In genomic region chr7:148761499-148762278, GRCh38 we compare ENCODE assay signal across 18 cellular contexts.
DNase-seq lines count a peak whose midpoint lies in the region; ATAC-seq and TF ChIP-seq lines count a peak whose summit lies in the region.
"Had no signal": no experiment of that assay in that cellular context is flagged by ENCODE, and none has a peak within 500 bp of the region (broad histone marks: within the 10 kb centered on the region; RNA-seq: fewer than 3 reads in every experiment).

No MANE protein-coding gene starts in this region.

- no peak for TF ChIP-seq CTCF in CD8-positive, alpha-beta T cell (IDR thresholded peaks at IDR 0.05)
- TF ChIP-seq CTCF in LNCaP clone FGC (IDR thresholded peaks at IDR 0.05; ENCODE audit: control insufficient read depth, extremely low read depth, insufficient read depth) (no peak), fibroblast of villous mesenchyme (IDR thresholded peaks at IDR 0.05; ENCODE audit: insufficient read depth, low read depth, low read length) (no peak)

- ATAC-seq in CD8-positive, alpha-beta T cell, result no peak
- no peak for ATAC-seq in naive thymus-derived CD4-positive, alpha-beta T cell
- ATAC-seq in HG03135 (IDR thresholded peaks at IDR 0.05; ENCODE audit: unreplicated experiment), result no peak
- ATAC-seq in SK-N-SH treated with all-trans-retinoic acid at 6 μM for 48 hours, result no peak
- ATAC-seq: PC-3 had no signal

- intact Hi-C loops in CD8-positive, alpha-beta T cell (cut with DNase I, micrococcal nuclease), result loop anchor here in 1 of 2 experiments (10.0 kb wide), 1 partner anchor 73 kb away; no protein-coding TSS in a partner anchor
- intact Hi-C loops in naive thymus-derived CD4-positive, alpha-beta T cell (cut with micrococcal nuclease), result no loop called here

- DNase-seq in CD8-positive, alpha-beta T cell, result no peak
- DNase-seq in LNCaP clone FGC (ENCODE audit: low read depth) (peak; percentile 6), fibroblast of villous mesenchyme (ENCODE audit: low read depth) (peak; percentile 73), DMS 273 (lab: John Stamatoyannopoulos, UW; ENCODE audit: unreplicated experiment) (no peak)
- DNase-seq in naive thymus-derived CD4-positive, alpha-beta T cell, result no peak
- DNase-seq: GDM1, H9, KG1, NCI-H1417, NCI-H187 treated with DMSO at 0.1 percent for 48 hours, NCI-H226, NCI-H524 treated with DMSO at 0.1 percent for 48 hours, PC-3, RPMI8226, SHP77 treated with DMSO at 0.1 percent for 48 hours had no signal

- no peaks in the 10 kb centered on the region for H3K9me3 ChIP-seq in CD8-positive, alpha-beta T cell (ENCODE audit: low read length)
- no peaks in the 10 kb centered on the region for H3K9me3 ChIP-seq in naive thymus-derived CD4-positive, alpha-beta T cell (ENCODE audit: control insufficient read depth in 2 of 3, low read length in 3 of 3)
- H3K9me3 ChIP-seq: BLaER1 treated with 17β-estradiol and CSF1 and Interleukin-3, amounts not matched to agents 10 nM and 100 nM had no signal

- H3K36me3 ChIP-seq in CD8-positive, alpha-beta T cell (ENCODE audit: insufficient read depth, low read length), result peaks cover 12% of the 10 kb centered on the region
- peaks cover 0 to 38% (median 17%) of the 10 kb centered on the region in 3 experiments for H3K36me3 ChIP-seq in naive thymus-derived CD4-positive, alpha-beta T cell (ENCODE audit: control insufficient read depth in 2 of 3, insufficient read depth in 3 of 3, low read length in 3 of 3)

- H3K4me1 ChIP-seq in CD8-positive, alpha-beta T cell (ENCODE audit: insufficient read depth, low read length), result no peaks in the 10 kb centered on the region
- no peaks in the 10 kb centered on the region for H3K4me1 ChIP-seq in naive thymus-derived CD4-positive, alpha-beta T cell (ENCODE audit: control insufficient read depth in 2 of 2, insufficient read depth in 2 of 2, low read length in 2 of 2)
- H3K4me1 ChIP-seq: BLaER1 treated with 17β-estradiol and CSF1 and Interleukin-3, amounts not matched to agents 10 nM and 100 nM had no signal

- peaks cover 69% of the 10 kb centered on the region for H3K36me3 Mint-ChIP-seq in CD8-positive, alpha-beta T cell
- H3K36me3 Mint-ChIP-seq in naive thymus-derived CD4-positive, alpha-beta T cell, result peaks cover 0 to 35% (median 9%) of the 10 kb centered on the region in 5 donors

- POLR2A ChIA-PET in CD8-positive, alpha-beta T cell (lab: Charles Lee), result interaction anchor here (0.7 kb wide), 1 partner anchor 77 kb away, joined by 3 read pairs; no protein-coding TSS in a partner anchor
- POLR2A ChIA-PET in naive thymus-derived CD4-positive, alpha-beta T cell (lab: Charles Lee), result no interaction called here

- no peaks in the 10 kb centered on the region for H3K27me3 Mint-ChIP-seq in CD8-positive, alpha-beta T cell (ENCODE audit: low read depth)
- no peaks in the 10 kb centered on the region for H3K27me3 Mint-ChIP-seq in naive thymus-derived CD4-positive, alpha-beta T cell

- H3K27ac Mint-ChIP-seq in CD8-positive, alpha-beta T cell, result peak overlapping the region; percentile 8
- H3K27ac Mint-ChIP-seq in naive thymus-derived CD4-positive, alpha-beta T cell, result peak overlapping the region in 6 of 9 donors; percentile 5 to 58 (median 42)
- H3K27ac Mint-ChIP-seq: H9 had no signal

- CTCF ChIA-PET in CD8-positive, alpha-beta T cell (lab: Charles Lee), result interaction anchor here (0.9 to 1.2 kb wide), 2 partner anchors 19 to 206 kb away, joined by 3 read pairs; no protein-coding TSS in a partner anchor
- CTCF ChIA-PET in naive thymus-derived CD4-positive, alpha-beta T cell (lab: Charles Lee), result interaction anchor here (0.6 kb wide), 1 partner anchor 267 kb away, joined by 6 read pairs; no protein-coding TSS in a partner anchor

- H3K27ac ChIP-seq in CD8-positive, alpha-beta T cell (ENCODE audit: low read depth, low read length), result no peak overlapping the region
- no peak overlapping the region for H3K27ac ChIP-seq in naive thymus-derived CD4-positive, alpha-beta T cell (ENCODE audit: low read depth, low read length)
- H3K27ac ChIP-seq: BLaER1 treated with 17β-estradiol and CSF1 and Interleukin-3, amounts not matched to agents 10 nM and 100 nM had no signal

- no peaks in the 10 kb centered on the region for H3K9me3 Mint-ChIP-seq in CD8-positive, alpha-beta T cell
- no peaks in the 10 kb centered on the region for H3K9me3 Mint-ChIP-seq in naive thymus-derived CD4-positive, alpha-beta T cell
- H3K9me3 Mint-ChIP-seq: H9 had no signal

- peaks cover 3% of the 10 kb centered on the region for H3K4me1 Mint-ChIP-seq in CD8-positive, alpha-beta T cell (ENCODE audit: low read depth)
- peaks cover 0 to 1% (median 0%) of the 10 kb centered on the region in 7 donors for H3K4me1 Mint-ChIP-seq in naive thymus-derived CD4-positive, alpha-beta T cell
- H3K4me1 Mint-ChIP-seq: H9 had no signal

- H3K4me3 Mint-ChIP-seq in CD8-positive, alpha-beta T cell, result no peak overlapping the region
- H3K4me3 Mint-ChIP-seq in naive thymus-derived CD4-positive, alpha-beta T cell, result no peak overlapping the region
- H3K4me3 Mint-ChIP-seq: H9 had no signal

- H3K27me3 ChIP-seq in CD8-positive, alpha-beta T cell (ENCODE audit: insufficient read depth, low read length), result no peaks in the 10 kb centered on the region
- no peaks in the 10 kb centered on the region for H3K27me3 ChIP-seq in naive thymus-derived CD4-positive, alpha-beta T cell (ENCODE audit: control insufficient read depth in 2 of 2, insufficient read depth in 2 of 2, low read length in 2 of 2)
- H3K27me3 ChIP-seq: BLaER1 treated with 17β-estradiol and CSF1 and Interleukin-3, amounts not matched to agents 10 nM and 100 nM had no signal

- H3K4me3 ChIP-seq in CD8-positive, alpha-beta T cell (ENCODE audit: low read depth, low read length), result no peak overlapping the region
- no peak overlapping the region for H3K4me3 ChIP-seq in LNCaP clone FGC (ENCODE audit: low read depth, low read length)
- H3K4me3 ChIP-seq in fibroblast of villous mesenchyme (ENCODE audit: low read depth, low read length), result no peak overlapping the region
- no peak overlapping the region for H3K4me3 ChIP-seq in naive thymus-derived CD4-positive, alpha-beta T cell (ENCODE audit: low read length)
- H3K4me3 ChIP-seq: BLaER1 treated with 17β-estradiol and CSF1 and Interleukin-3, amounts not matched to agents 10 nM and 100 nM had no signal

TF ChIP-seq in SK-N-SH treated with all-trans-retinoic acid at 6 μM for 48 hours, 23 proteins besides CTCF, POLR2A, EP300 and RAD21:
- TF ChIP-seq GLIS3 (CRISPR knock-in tag; IDR thresholded peaks at IDR 0.05) (no peak), ARNTL (CRISPR knock-in tag; IDR thresholded peaks at IDR 0.05; ENCODE audit: borderline replicate concordance, low read depth) (no peak), RARB (CRISPR knock-in tag; IDR thresholded peaks at IDR 0.05) (no peak), ZFP3 (CRISPR knock-in tag; IDR thresholded peaks at IDR 0.05) (no peak), OSR1 (CRISPR knock-in tag; IDR thresholded peaks at IDR 0.05) (no peak), BACH2 (CRISPR knock-in tag; IDR thresholded peaks at IDR 0.05; ENCODE audit: borderline replicate concordance) (no peak), ZFP30 (CRISPR knock-in tag; IDR thresholded peaks at IDR 0.05) (no peak)

Comparison
In these comparisons a context has a peak if more than half of its experiments do, and no peak if none do; other contexts are left out.
1. DNase-seq: peak in LNCaP clone FGC (single experiment) and fibroblast of villous mesenchyme (single experiment); none in CD8-positive, alpha-beta T cell (0 of 7), naive thymus-derived CD4-positive, alpha-beta T cell (0 of 9) and DMS 273 (single experiment).